In genomic region chr5:107331882-107332281, GRCh38 we compare ENCODE assay signal across 27 cellular contexts.
DNase-seq lines count a peak whose midpoint lies in the region; ATAC-seq and TF ChIP-seq lines count a peak whose summit lies in the region.
"Had no signal": no experiment of that assay in that cellular context is flagged by ENCODE, and none has a peak within 500 bp of the region (broad histone marks: within the 10 kb centered on the region; RNA-seq: fewer than 3 reads in every experiment).

No MANE protein-coding gene starts in this region.

- ATAC-seq in mucosa of descending colon: peak; percentile 30
- ATAC-seq in GM18858 (IDR thresholded peaks at IDR 0.05; ENCODE audit: unreplicated experiment): no peak
- no peak for ATAC-seq in HG03378 (IDR thresholded peaks at IDR 0.05; ENCODE audit: unreplicated experiment)
- ATAC-seq: activated CD4-positive, CD25-positive, alpha-beta regulatory T cell treated with anti-CD3 and anti-CD28 coated beads, Interleukin-2, amount 50 U/mL, for 24 hours; body of pancreas; GM12878 had no signal

- no peak overlapping the region for H3K4me3 ChIP-seq in adipocyte (ENCODE audit: low read length)
- no peak overlapping the region for H3K4me3 ChIP-seq in mucosa of descending colon
- H3K4me3 ChIP-seq: body of pancreas, esophagus muscularis mucosa, GM12878, lower lobe of right lung, neural progenitor cell, sigmoid colon, transverse colon had no signal

- H3K36me3 ChIP-seq in adipocyte (ENCODE audit: control insufficient read depth, insufficient read depth, low read length, severe bottlenecking) (no peaks in the 10 kb centered on the region), mucosa of descending colon (ENCODE audit: low read depth) (no peaks in the 10 kb centered on the region)
- H3K36me3 ChIP-seq: BE2C, esophagus muscularis mucosa, lower lobe of right lung, neural progenitor cell, sigmoid colon, transverse colon had no signal

- H3K27ac ChIP-seq in epithelial cell of prostate: peak overlapping the region; percentile 36
- H3K27ac ChIP-seq: body of pancreas, esophagus muscularis mucosa, lower lobe of right lung, neural progenitor cell, sigmoid colon, transverse colon had no signal

- no peak overlapping the region for H3K9ac ChIP-seq in adipocyte (ENCODE audit: low read length)
- H3K9ac ChIP-seq: neural progenitor cell had no signal

- DNase-seq in ELR (ENCODE audit: low read depth) (peak; percentile 10), adipocyte (ENCODE audit: low read depth) (peak; percentile 22), epithelial cell of prostate (ENCODE audit: low read depth, low spot score) (no peak), mucosa of descending colon (no peak), posterior cingulate gyrus (no peak), DMS 273 (lab: John Stamatoyannopoulos, UW; ENCODE audit: unreplicated experiment) (no peak)
- DNase-seq: activated CD4-positive, alpha-beta memory T cell treated with anti-CD3 and anti-CD28 coated beads, Interleukin-2, amount 10 ng/mL, durations not matched to agents 7 days and 5 days; activated naive CD8-positive, alpha-beta T cell treated with anti-CD3 and anti-CD28 coated beads for 36 hours; BE2C; body of pancreas; COR-L47; DMS79 treated with DMSO at 0.1 percent for 48 hours; effector memory CD4-positive, alpha-beta T cell; H9; islet precursor cell; lower lobe of right lung; NCI-H1092 treated with DMSO at 0.1 percent for 48 hours; NCI-H2029 treated with DMSO at 0.1 percent for 48 hours; sigmoid colon; SW 1271; transverse colon had no signal

- H3K9me3 ChIP-seq in adipocyte (ENCODE audit: control insufficient read depth, low read length) (no peaks in the 10 kb centered on the region), mucosa of descending colon (no peaks in the 10 kb centered on the region)
- H3K9me3 ChIP-seq: BE2C, body of pancreas, esophagus muscularis mucosa, lower lobe of right lung, sigmoid colon, transverse colon had no signal

- no peak for TF ChIP-seq CTCF in mucosa of descending colon (IDR thresholded peaks at IDR 0.05)

- intact Hi-C loops in mucosa of descending colon (cut with DNase I, micrococcal nuclease): no loop called here
- intact Hi-C loops in posterior cingulate gyrus (cut with DNase I): no loop called here

- H3K27me3 ChIP-seq in adipocyte (replicated peaks; ENCODE audit: control insufficient read depth, insufficient read depth, low read length): no peaks in the 10 kb centered on the region
- H3K27me3 ChIP-seq: BE2C, body of pancreas, esophagus muscularis mucosa, neural progenitor cell, sigmoid colon, transverse colon had no signal

- H3K4me1 ChIP-seq in adipocyte (ENCODE audit: control insufficient read depth, insufficient read depth, low read length) (peaks cover 3% of the 10 kb centered on the region), mucosa of descending colon (ENCODE audit: low read depth) (no peaks in the 10 kb centered on the region)
- H3K4me1 ChIP-seq: BE2C, body of pancreas, esophagus muscularis mucosa, lower lobe of right lung, neural progenitor cell, sigmoid colon, transverse colon had no signal

Comparison
In these comparisons a context has a peak if more than half of its experiments do, and no peak if none do; other contexts are left out.
1. DNase-seq: peak in ELR (single experiment) and adipocyte (single experiment); none in epithelial cell of prostate (single experiment), mucosa of descending colon (0 of 3), posterior cingulate gyrus (0 of 10) and DMS 273 (single experiment).